ENCODE assay signal across 10 cellular contexts in the genomic region with DNA sequence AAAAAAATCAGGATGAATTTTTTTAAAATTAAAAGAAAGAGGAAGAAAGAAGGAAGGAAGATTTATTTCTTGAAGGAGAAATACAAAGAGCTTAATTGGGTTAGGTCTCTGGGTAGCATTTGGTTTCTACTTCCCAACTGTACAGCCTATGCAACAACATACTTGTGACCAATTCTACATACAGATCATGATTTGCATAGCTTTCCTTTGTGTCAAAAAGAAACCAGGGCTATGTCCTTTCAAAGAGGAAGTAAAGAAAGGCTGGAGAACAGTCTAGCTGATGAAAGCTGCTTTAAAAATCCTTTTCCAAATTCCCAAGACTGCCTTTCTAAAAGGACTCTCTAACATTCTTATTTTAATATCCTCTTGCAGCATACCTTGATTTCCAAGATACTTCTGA. TPM values are rescaled to one million over a fixed set of nuclear protein-coding genes. Genes with fewer than 3 reads are reported as not detected.
DNase-seq lines count a peak whose midpoint lies in the region; ATAC-seq and TF ChIP-seq lines count a peak whose summit lies in the region.
"Had no signal": no experiment of that assay in that cellular context is flagged by ENCODE, and none has a peak within 500 bp of the region (broad histone marks: within the 10 kb centered on the region; RNA-seq: fewer than 3 reads in every experiment).

No MANE protein-coding gene starts in this region.

- H3K27me3 ChIP-seq in CD8-positive, alpha-beta memory T cell (ENCODE audit: insufficient read depth, low read length, poor library complexity, severe bottlenecking), result no peaks in the 10 kb centered on the region
- no peaks in the 10 kb centered on the region for H3K27me3 ChIP-seq in body of pancreas

- intact Hi-C loops in body of pancreas (cut with DNase I), result no loop called here

- H3K4me3 Mint-ChIP-seq in CD8-positive, alpha-beta memory T cell, result no peak overlapping the region
- H3K4me3 Mint-ChIP-seq: activated T-cell treated with anti-CD3 and anti-CD28 coated beads, Interleukin-2, amount 50 U/mL, for 24 hours; CD14-positive monocyte had no signal

- H3K4me1 Mint-ChIP-seq in CD8-positive, alpha-beta memory T cell, result no peaks in the 10 kb centered on the region

- no peaks in the 10 kb centered on the region for H3K27me3 Mint-ChIP-seq in CD8-positive, alpha-beta memory T cell
- H3K27me3 Mint-ChIP-seq: activated T-cell treated with anti-CD3 and anti-CD28 coated beads, Interleukin-2, amount 50 U/mL, for 24 hours had no signal

- TF ChIP-seq CTCF in AG09319 (IDR thresholded peaks at IDR 0.05; ENCODE audit: low read depth, low read length) (no peak), body of pancreas (IDR thresholded peaks at IDR 0.05) (no peak)

- peaks cover 0 to 41% (median 7%) of the 10 kb centered on the region in 3 donors for H3K36me3 Mint-ChIP-seq in CD8-positive, alpha-beta memory T cell

- POLR2A ChIA-PET in CD8-positive, alpha-beta memory T cell (lab: Charles Lee), result no interaction called here

- H3K36me3 ChIP-seq in CD8-positive, alpha-beta memory T cell (ENCODE audit: insufficient read depth, low read length), result no peaks in the 10 kb centered on the region
- no peaks in the 10 kb centered on the region for H3K36me3 ChIP-seq in body of pancreas (replicated peaks in 1 of 2; ENCODE audit: insufficient read depth in 1 of 2, low read depth in 2 of 2)

- TF ChIP-seq POLR2A in erythroblast (IDR thresholded peaks at IDR 0.05; ENCODE audit: low read length) (no peak), body of pancreas (IDR thresholded peaks at IDR 0.05) (no peak)

- H3K9me3 ChIP-seq in CD8-positive, alpha-beta memory T cell (ENCODE audit: low read length), result no peaks in the 10 kb centered on the region
- H3K9me3 ChIP-seq in body of pancreas, result no peaks in the 10 kb centered on the region

- no peak overlapping the region for H3K27ac ChIP-seq in CD8-positive, alpha-beta memory T cell (ENCODE audit: low read depth, low read length)
- no peak overlapping the region for H3K27ac ChIP-seq in body of pancreas

- no peak overlapping the region for H3K4me3 ChIP-seq in CD8-positive, alpha-beta memory T cell (ENCODE audit: low read length)
- no peak overlapping the region for H3K4me3 ChIP-seq in body of pancreas

- no peaks in the 10 kb centered on the region for H3K4me1 ChIP-seq in CD8-positive, alpha-beta memory T cell (ENCODE audit: insufficient read depth, low read length)
- H3K4me1 ChIP-seq in body of pancreas, result peaks cover 19% of the 10 kb centered on the region

- H3K27ac Mint-ChIP-seq in CD8-positive, alpha-beta memory T cell, result no peak overlapping the region

- DNase-seq in AG09319 (ENCODE audit: extremely low read depth, low read depth) (peak; percentile 5), amniotic epithelial cell (ENCODE audit: low read depth) (peak; percentile 49), erythroblast (lab: John Stamatoyannopoulos, UW) (no peak), body of pancreas (no peak)
- DNase-seq in activated naive CD4-positive, alpha-beta T cell treated with Interleukin-2 at 50 U/mL for 16 hours, result no peak
- DNase-seq in CD8-positive, alpha-beta memory T cell, result no peak
- DNase-seq: activated T-cell treated with anti-CD3 and anti-CD28 coated beads, Interleukin-2, amount 50 U/mL, for 24 hours had no signal

- ATAC-seq in GM19351 (IDR thresholded peaks at IDR 0.05; ENCODE audit: unreplicated experiment), result peak; percentile 98
- ATAC-seq in HG03066 (IDR thresholded peaks at IDR 0.05; ENCODE audit: low read depth, unreplicated experiment), result peak; percentile 100
- ATAC-seq in body of pancreas, result no peak

- CTCF ChIA-PET in CD8-positive, alpha-beta memory T cell (lab: Charles Lee), result no interaction called here

- no peaks in the 10 kb centered on the region for H3K9me3 Mint-ChIP-seq in CD8-positive, alpha-beta memory T cell
- H3K9me3 Mint-ChIP-seq: activated T-cell treated with anti-CD3 and anti-CD28 coated beads, Interleukin-2, amount 50 U/mL, for 24 hours; CD14-positive monocyte had no signal

RNA-seq across cellular contexts. Expression of a gene that starts 6.1 kb away (rescaled TPM):
- 1 to 10 TPM in 1 of 2 experiments, under 1 TPM in 1; 0.98 to 1.1 TPM for total RNA-seq in CD8-positive, alpha-beta memory T cell
- polyA plus RNA-seq in CD8-positive, alpha-beta memory T cell, result not detected
- total RNA-seq in body of pancreas, result 10 to 100 TPM; 14.2 to 14.3 TPM

RNA-seq across cellular contexts. Expression of a gene that starts 54.2 kb away (rescaled TPM):
- total RNA-seq in CD8-positive, alpha-beta memory T cell, result 10 to 100 TPM; 39.0 to 40.4 TPM
- polyA plus RNA-seq in CD8-positive, alpha-beta memory T cell, result 35.8 TPM
- total RNA-seq in body of pancreas, result 1 to 10 TPM; 7.3 to 9.9 TPM

RNA-seq across cellular contexts. Expression of a gene that starts 54.4 kb away (rescaled TPM):
- 10 to 100 TPM; 25.9 to 27.8 TPM for total RNA-seq in CD8-positive, alpha-beta memory T cell
- polyA plus RNA-seq in CD8-positive, alpha-beta memory T cell, result 14.3 TPM
- 1 to 10 TPM; 3.6 to 5.9 TPM for total RNA-seq in body of pancreas

Comparison
In these comparisons a context has a peak if more than half of its experiments do, and no peak if none do; other contexts are left out.
1. DNase-seq: peak in AG09319 (single experiment) and amniotic epithelial cell (single experiment); none in activated naive CD4-positive, alpha-beta T cell treated with Interleukin-2 at 50 U/mL for 16 hours (single experiment), erythroblast (0 of 2), CD8-positive, alpha-beta memory T cell (0 of 5) and body of pancreas (0 of 4).
2. RNA of a gene that starts 6.1 kb away (total RNA-seq): 14.2 to 14.3 TPM in body of pancreas; 0.98 to 1.1 TPM in CD8-positive, alpha-beta memory T cell; every median in the first group is over 4 times any median in the second.